ENCODE assay signal across 18 cellular contexts in the genomic region with DNA sequence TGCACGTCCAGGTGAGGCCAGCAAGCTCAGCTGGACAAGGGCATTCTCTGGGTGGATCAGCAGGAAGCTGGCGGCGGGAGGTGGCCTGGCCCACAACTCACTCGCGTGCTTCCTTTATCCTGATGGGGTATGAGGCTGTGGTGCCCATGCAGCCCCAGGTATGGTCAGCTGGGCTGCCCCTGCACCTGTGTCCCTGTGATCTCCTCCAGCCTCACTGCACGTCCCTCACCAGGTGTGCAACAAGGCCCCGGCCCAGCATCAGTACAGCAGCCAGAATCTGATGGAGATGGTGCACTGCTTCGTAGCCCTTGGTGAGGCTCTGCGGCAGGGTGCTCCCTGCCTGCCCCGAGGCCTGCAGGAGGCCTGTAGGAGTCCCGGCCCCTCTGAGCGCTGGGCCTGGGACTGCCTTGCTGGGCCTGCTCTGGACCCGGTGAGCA. TPM values are rescaled to one million over a fixed set of nuclear protein-coding genes. Genes with fewer than 3 reads are reported as not detected.
A peak's percentile ranks its signal among the peaks of the same experiment; 100 is the strongest.
DNase-seq lines count a peak whose midpoint lies in the region; ATAC-seq and TF ChIP-seq lines count a peak whose summit lies in the region.
"Had no signal": no experiment of that assay in that cellular context is flagged by ENCODE, and none has a peak within 500 bp of the region (broad histone marks: within the 10 kb centered on the region; RNA-seq: fewer than 3 reads in every experiment).

No MANE protein-coding gene starts in this region.

- no CpG with 5 or more reads among the region's 13 CpGs for WGBS in H9 (ENCODE audit: extremely low coverage, insufficient read length, low lambda C conversion rate)

- H4K5ac ChIP-seq in H9 (ENCODE audit: insufficient read length, low read depth, low read length) = no peak overlapping the region

- H3K9me3 Mint-ChIP-seq in H9 = peaks cover 8 to 9% of the 10 kb centered on the region in 2 experiments
- peaks cover 5% of the 10 kb centered on the region for H3K9me3 Mint-ChIP-seq in chondrocyte (ENCODE audit: low read depth)

- H3K4ac ChIP-seq in H9 (ENCODE audit: low read depth, low read length) = no peak overlapping the region

- no peak overlapping the region for H2BK15ac ChIP-seq in H9 (ENCODE audit: low read depth, low read length)

- no peak overlapping the region for H3K56ac ChIP-seq in H9 (ENCODE audit: insufficient read length, low read depth, low read length)

- H3K27ac Mint-ChIP-seq in H9 = peak overlapping the region in 1 of 3 experiments; percentile 77; a peak in 1 of 7 replicates
- H3K27ac Mint-ChIP-seq in chondrocyte (ENCODE audit: unreplicated experiment) = no peak overlapping the region

- no peak overlapping the region for H3K4me3 Mint-ChIP-seq in H9
- H3K4me3 Mint-ChIP-seq in chondrocyte (ENCODE audit: unreplicated experiment) = no peak overlapping the region

- no peak overlapping the region for H3K27ac ChIP-seq in H9 (ENCODE audit: insufficient read length, low read depth, low read length)

- H3K4me1 ChIP-seq in H9 (ENCODE audit: insufficient read depth, low read length) = no peaks in the 10 kb centered on the region

- H2BK20ac ChIP-seq in H9 (ENCODE audit: low read depth, low read length, poor library complexity, severe bottlenecking) = no peak overlapping the region

- H3K4me2 ChIP-seq in H9 (ENCODE audit: insufficient read depth, insufficient read length, low read length) = no peak overlapping the region

- H3T11ph ChIP-seq in H9 (ENCODE audit: low read length) = no peak overlapping the region

- H3K9me3 ChIP-seq in H9 (ENCODE audit: control insufficient read depth, low read depth, low read length) = no peaks in the 10 kb centered on the region

- H4K20me1 ChIP-seq in H9 (ENCODE audit: control insufficient read depth, insufficient read depth, insufficient read length) = no peaks in the 10 kb centered on the region

- H3K27me3 Mint-ChIP-seq in H9 (ENCODE audit: low read depth) (peaks cover 13% of the 10 kb centered on the region), chondrocyte (ENCODE audit: low read depth) (peaks cover 7% of the 10 kb centered on the region)

- no peak overlapping the region for H4K91ac ChIP-seq in H9 (ENCODE audit: insufficient read length, low read depth, low read length)

- H3K36me3 Mint-ChIP-seq in H9 (ENCODE audit: insufficient read depth in 1 of 3, low read depth in 3 of 3) (peaks cover 0 to 4% (median 2%) of the 10 kb centered on the region in 3 experiments; a peak in 3 of 7 replicates), chondrocyte (ENCODE audit: low read depth) (peaks cover 2% of the 10 kb centered on the region)

- TF ChIP-seq CTCF in H9 (conservative IDR thresholded peaks at IDR 0.05) = no peak
- no peak for TF ChIP-seq CTCF in chondrocyte (IDR thresholded peaks at IDR 0.05)

- no peak overlapping the region for H2BK12ac ChIP-seq in H9 (ENCODE audit: insufficient read length, low read depth, low read length)

- no peak for ATAC-seq in HG02981 (IDR thresholded peaks at IDR 0.05; ENCODE audit: unreplicated experiment)

- H3K4me1 Mint-ChIP-seq in H9 = peaks cover 2 to 4% of the 10 kb centered on the region in 2 experiments; a peak in 3 of 4 replicates
- H3K4me1 Mint-ChIP-seq in chondrocyte (ENCODE audit: low read depth) = no peaks in the 10 kb centered on the region

- H3K23me2 ChIP-seq in H9 (ENCODE audit: insufficient read length, low read depth, low read length, poor library complexity, severe bottlenecking) = no peaks in the 10 kb centered on the region

- H3K18ac ChIP-seq in H9 (ENCODE audit: insufficient read length, low read depth, low read length) = no peak overlapping the region

- no peak overlapping the region for H2BK5ac ChIP-seq in H9 (ENCODE audit: insufficient read length, low read length)

- no peak overlapping the region for H3K9ac ChIP-seq in H9 (ENCODE audit: extremely low read depth, insufficient read length, low read length)

- no peaks in the 10 kb centered on the region for H3K27me3 ChIP-seq in H9 (ENCODE audit: insufficient read depth, low read length)

- H4K8ac ChIP-seq in H9 (replicated peaks; ENCODE audit: insufficient read length, low read depth, low read length) = no peak overlapping the region

- no peak overlapping the region for H2BK120ac ChIP-seq in H9 (ENCODE audit: low read depth, low read length, poor library complexity, severe bottlenecking)

- no peaks in the 10 kb centered on the region for H3K79me1 ChIP-seq in H9 (ENCODE audit: insufficient read depth, low read depth, low read length, poor library complexity, severe bottlenecking)

- DNase-seq in H9 (peak; percentile 20), chondrocyte (ENCODE audit: low spot score) (peak; percentile 82), mesenteric fat pad (ENCODE audit: low spot score) (peak; percentile 84), EL (no peak), H4 (ENCODE audit: low spot score) (no peak)
- peak; percentile 10 for DNase-seq in stimulated activated CD8-positive, alpha-beta memory T cell treated with anti-CD3 and anti-CD28 coated beads, Interleukin-4, amount 100 ng/mL, for 48 hours
- DNase-seq: ACHN, DMS53, KG1, NCI-H1436, NCI-H2029, NCI-H2171, NCI-H446, NCI-H69, OCI-M1, SHP77 treated with DMSO at 0.1 percent for 48 hours had no signal

- H3K79me2 ChIP-seq in H9 (ENCODE audit: insufficient read depth, low read length) = no peaks in the 10 kb centered on the region

- H3K23ac ChIP-seq in H9 (ENCODE audit: insufficient read length, low read depth, low read length) = no peak overlapping the region

- H2AK5ac ChIP-seq in H9 (ENCODE audit: insufficient read length, low read length) = no peak overlapping the region

- H3K14ac ChIP-seq in H9 (ENCODE audit: insufficient read depth, low read length) = no peak overlapping the region

- no peak overlapping the region for H2AFZ ChIP-seq in H9 (ENCODE audit: low read length)

RNA-seq across cellular contexts. Expression of a gene that starts 17.6 kb away (rescaled TPM):
- total RNA-seq in H9 (2021) (not detected in 2 replicates), chondrocyte (not detected in 3 replicates), mesenteric fat pad (not detected)
- total RNA-seq in H4 (2014; rRNA removed; shearing (Covaris generic)) = 0.02 TPM in 1 of 2 replicates, not detected in the other
- total RNA-seq: RPMI7951 had no signal

RNA-seq across cellular contexts. Expression of a gene that starts 35.7 kb away (rescaled TPM):
- total RNA-seq in H9 (2021) = not detected in 2 replicates
- not detected in 3 replicates for total RNA-seq in chondrocyte
- 0.32 TPM for total RNA-seq in mesenteric fat pad
- total RNA-seq in H4 (2014; rRNA removed; shearing (Covaris generic)) = 0.25 and 0.45 TPM in 2 replicates
- total RNA-seq: RPMI7951 had no signal

RNA-seq across cellular contexts. Expression of a gene that starts 58.6 kb away (rescaled TPM):
- total RNA-seq in H9 (2021) (49.7 and 52.6 TPM in 2 replicates), chondrocyte (6.9 to 9.2 TPM (median 8.2 TPM) in 3 replicates), mesenteric fat pad (0.55 TPM)
- 83.4 and 105 TPM in 2 replicates for total RNA-seq in H4 (2014; rRNA removed; shearing (Covaris generic))

Comparison
In these comparisons a context has a peak if more than half of its experiments do, and no peak if none do; other contexts are left out.
1. DNase-seq: peak in H9 (single experiment), chondrocyte (single experiment), mesenteric fat pad (single experiment) and stimulated activated CD8-positive, alpha-beta memory T cell treated with anti-CD3 and anti-CD28 coated beads, Interleukin-4, amount 100 ng/mL, for 48 hours (single experiment); none in EL (single experiment) and H4 (single experiment).